In genomic region chr2:28392297-28393114, GRCh38 we compare ENCODE assay signal across 8 cellular contexts. TPM values are rescaled to one million over a fixed set of nuclear protein-coding genes. Genes with fewer than 3 reads are reported as not detected.
A peak's percentile ranks its signal among the peaks of the same experiment; 100 is the strongest.
DNase-seq lines count a peak whose midpoint lies in the region; ATAC-seq and TF ChIP-seq lines count a peak whose summit lies in the region.

FOSL2 (plus strand) TSS chr2:28392858; CDS start chr2:28393721, 863 bp downstream.

- ATAC-seq in HG02588 (IDR thresholded peaks at IDR 0.05; ENCODE audit: unreplicated experiment) (peak; percentile 77), SK-N-SH treated with all-trans-retinoic acid at 6 μM for 48 hours (peak; percentile 70), omental fat pad (ENCODE audit: low FRiP score) (peak; percentile 59), thoracic aorta (ENCODE audit: insufficient number of reproducible peaks, low FRiP score, low read depth) (peak; percentile 80)

- H3K4me1 ChIP-seq in thoracic aorta (ENCODE audit: control insufficient read depth in 1 of 2, low read depth in 2 of 2) = peaks cover 3 to 11% of the 10 kb centered on the region in 2 donors

- H3K4me1 Mint-ChIP-seq in activated naive CD4-positive, alpha-beta T cell treated with anti-CD3 and anti-CD28 coated beads, Interleukin-2, amount 50 U/mL, for 24 hours = peaks cover 28% of the 10 kb centered on the region

- H3K9me3 Mint-ChIP-seq in activated naive CD4-positive, alpha-beta T cell treated with anti-CD3 and anti-CD28 coated beads, Interleukin-2, amount 50 U/mL, for 24 hours = no peaks in the 10 kb centered on the region

- DNase-seq in GM06990 (ENCODE audit: extremely low read depth, insufficient read length) = peak; percentile 92
- peak; percentile 96 for DNase-seq in NCI-H1048 (lab: John Stamatoyannopoulos, UW)
- DNase-seq in glomerular endothelial cell (ENCODE audit: extremely low read depth, low read depth, low spot score) = peak; percentile 97
- peak; percentile 78 for DNase-seq in omental fat pad (ENCODE audit: low spot score)
- DNase-seq in thoracic aorta (ENCODE audit: low spot score) = peak; percentile 97

- peak within 1 kb of the TSS; percentile 98 for H3K27ac Mint-ChIP-seq in activated naive CD4-positive, alpha-beta T cell treated with anti-CD3 and anti-CD28 coated beads, Interleukin-2, amount 50 U/mL, for 24 hours

- no peaks in the 10 kb centered on the region for H3K9me3 ChIP-seq in thoracic aorta

- H3K4me3 Mint-ChIP-seq in activated naive CD4-positive, alpha-beta T cell treated with anti-CD3 and anti-CD28 coated beads, Interleukin-2, amount 50 U/mL, for 24 hours = peak within 1 kb of the TSS; percentile 92

- H3K27me3 Mint-ChIP-seq in activated naive CD4-positive, alpha-beta T cell treated with anti-CD3 and anti-CD28 coated beads, Interleukin-2, amount 50 U/mL, for 24 hours = no peaks in the 10 kb centered on the region

- H3K27ac ChIP-seq in thoracic aorta = peak within 1 kb of the TSS; percentile 99

- H3K4me3 ChIP-seq in GM06990 (replicated peaks; ENCODE audit: low read depth, low read length) = peak within 1 kb of the TSS; percentile 72
- peak within 1 kb of the TSS; percentile 97 for H3K4me3 ChIP-seq in thoracic aorta

- H3K27me3 ChIP-seq in GM06990 (replicated peaks; ENCODE audit: control insufficient read depth, insufficient read depth, low read length) = no peaks in the 10 kb centered on the region; the same call in 1 of the 2 replicates
- H3K27me3 ChIP-seq in thoracic aorta (replicated peaks; ENCODE audit: insufficient read depth) = no peaks in the 10 kb centered on the region

- H3K36me3 ChIP-seq in GM06990 (ENCODE audit: control insufficient read depth, insufficient read depth, low read length) (no peaks in the 10 kb centered on the region), thoracic aorta (peaks cover under 1% of the 10 kb centered on the region)

- TF ChIP-seq CTCF in GM06990 (IDR thresholded peaks at IDR 0.05; ENCODE audit: insufficient read depth, low read length, poor library complexity, severe bottlenecking) = no peak
- peak in 1 of 3 donors; percentile 20 for TF ChIP-seq CTCF in omental fat pad (IDR thresholded peaks at IDR 0.05)
- no peak for TF ChIP-seq CTCF in thoracic aorta (IDR thresholded peaks at IDR 0.05)

- H3K36me3 Mint-ChIP-seq in activated naive CD4-positive, alpha-beta T cell treated with anti-CD3 and anti-CD28 coated beads, Interleukin-2, amount 50 U/mL, for 24 hours = no peaks in the 10 kb centered on the region

TF ChIP-seq in SK-N-SH treated with all-trans-retinoic acid at 6 μM for 48 hours, 23 proteins besides CTCF, POLR2A, EP300 and RAD21 (continues in another document):
- peak; percentile 82 for TF ChIP-seq ESRRG (CRISPR knock-in tag; IDR thresholded peaks at IDR 0.05)
- no peak for TF ChIP-seq TOX (CRISPR knock-in tag; IDR thresholded peaks at IDR 0.05; ENCODE audit: borderline replicate concordance)
- TF ChIP-seq ZC3H10 (CRISPR knock-in tag; IDR thresholded peaks at IDR 0.05) = no peak
- TF ChIP-seq CSDC2 (CRISPR knock-in tag; IDR thresholded peaks at IDR 0.05) = no peak
- TF ChIP-seq ZNF565 (CRISPR knock-in tag; conservative IDR thresholded peaks at IDR 0.05; ENCODE audit: low read depth) = no peak
- no peak for TF ChIP-seq TSHZ2 (CRISPR knock-in tag; IDR thresholded peaks at IDR 0.05)
- no peak for TF ChIP-seq ARNTL (CRISPR knock-in tag; IDR thresholded peaks at IDR 0.05; ENCODE audit: borderline replicate concordance, low read depth)
- no peak for TF ChIP-seq ZNF70 (CRISPR knock-in tag; IDR thresholded peaks at IDR 0.05)
- no peak for TF ChIP-seq TCF4 (CRISPR knock-in tag; IDR thresholded peaks at IDR 0.05; ENCODE audit: borderline replicate concordance)
- TF ChIP-seq SNAI2 (CRISPR knock-in tag; IDR thresholded peaks at IDR 0.05) = no peak
- TF ChIP-seq PPARA (CRISPR knock-in tag; IDR thresholded peaks at IDR 0.05; ENCODE audit: borderline replicate concordance) = no peak
- TF ChIP-seq ZFP30 (CRISPR knock-in tag; IDR thresholded peaks at IDR 0.05) = no peak
- TF ChIP-seq PATZ1 (CRISPR knock-in tag; IDR thresholded peaks at IDR 0.05; ENCODE audit: borderline replicate concordance) = no peak
- TF ChIP-seq ZFP3 (CRISPR knock-in tag; IDR thresholded peaks at IDR 0.05) = 0 out of 2 replicates have a peak, but pooled peaks have one; percentile 63
- TF ChIP-seq RARB (CRISPR knock-in tag; IDR thresholded peaks at IDR 0.05) = no peak
- no peak for TF ChIP-seq CSRNP3 (CRISPR knock-in tag; IDR thresholded peaks at IDR 0.05)
- TF ChIP-seq ZNF8 (CRISPR knock-in tag; IDR thresholded peaks at IDR 0.05) = no peak
- TF ChIP-seq OSR1 (CRISPR knock-in tag; IDR thresholded peaks at IDR 0.05) = no peak
- TF ChIP-seq ISL1 (CRISPR knock-in tag; IDR thresholded peaks at IDR 0.05) = peak; percentile 15
- TF ChIP-seq BACH2 (CRISPR knock-in tag; IDR thresholded peaks at IDR 0.05; ENCODE audit: borderline replicate concordance) = no peak
- TF ChIP-seq GLIS3 (CRISPR knock-in tag; IDR thresholded peaks at IDR 0.05) = 0 out of 2 replicates have a peak, but pooled peaks have one; percentile 7
- no peak for TF ChIP-seq CREB5 (CRISPR knock-in tag; IDR thresholded peaks at IDR 0.05; ENCODE audit: low read depth)

RNA-seq across cellular contexts. Expression of gene FOSL2, which starts in this region (rescaled TPM):
- total RNA-seq in glomerular endothelial cell (58.6 and 103 TPM in 2 replicates), omental fat pad (100 to 1,000 TPM; 115 to 350 (median 184) TPM), thoracic aorta (100 to 1,000 TPM; 188 to 311 TPM)

Comparison
In these comparisons a context has a peak if more than half of its experiments do, and no peak if none do; other contexts are left out.
1. Peak in every context shown above with its lines: DNase-seq, ATAC-seq, H3K4me3 ChIP-seq and H3K27ac ChIP-seq.